ENCODE assay signal across 20 cellular contexts in the genomic region with DNA sequence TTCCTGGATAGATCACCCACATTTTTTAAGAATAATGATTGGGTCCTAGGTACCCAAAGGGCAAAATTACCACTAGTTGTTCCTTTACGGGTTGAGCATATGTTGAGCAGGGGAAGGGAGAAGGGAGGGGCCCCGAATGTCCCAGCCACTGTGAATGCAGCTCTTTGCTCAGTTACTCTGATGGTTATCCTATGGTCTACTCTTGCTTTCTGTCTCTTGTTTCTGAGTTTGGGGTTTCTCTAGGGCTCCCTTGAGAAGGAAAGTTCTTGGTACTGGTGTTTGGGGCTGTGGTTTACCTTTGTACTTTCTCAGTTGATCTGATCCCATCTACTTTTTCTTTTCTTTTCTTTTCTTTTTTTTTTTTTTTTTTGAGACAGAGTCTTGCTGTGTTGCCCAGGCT. TPM values are rescaled to one million over a fixed set of nuclear protein-coding genes. Genes with fewer than 3 reads are reported as not detected.
DNase-seq lines count a peak whose midpoint lies in the region; TF ChIP-seq lines count a peak whose summit lies in the region.
"Had no signal": no experiment of that assay in that cellular context is flagged by ENCODE, and none has a peak within 500 bp of the region (broad histone marks: within the 10 kb centered on the region; RNA-seq: fewer than 3 reads in every experiment).

No MANE protein-coding gene starts in this region.

- no peaks in the 10 kb centered on the region for H4K20me1 ChIP-seq in SU-DHL-6 (ENCODE audit: low read depth, low read length)

- DNase-seq in NCI-H82 (lab: John Stamatoyannopoulos, UW) (peak; percentile 41), NCI-H82 treated with DMSO at 0.1 percent for 48 hours (lab: John Stamatoyannopoulos, UW; ENCODE audit: unreplicated experiment) (no peak), progenitor cell of endocrine pancreas (ENCODE audit: low spot score, unreplicated experiment) (no peak), erythroblast (lab: John Stamatoyannopoulos, UW) (no peak), nephron progenitor cell (no peak), NCI-H187 (lab: John Stamatoyannopoulos, UW) (no peak)
- DNase-seq: DMS79 treated with DMSO at 0.1 percent for 48 hours, GOT3, Kasumi-1, MG63, NCI-H1105, NCI-H2081 treated with DMSO at 0.1 percent for 48 hours, NCI-H446 treated with DMSO at 0.1 percent for 48 hours, OCI-M1, RPMI8226, SHP77 treated with DMSO at 0.1 percent for 48 hours had no signal

- TF ChIP-seq POLR2A in erythroblast (IDR thresholded peaks at IDR 0.05; ENCODE audit: low read length): no peak

- no peaks in the 10 kb centered on the region for H3K9me2 ChIP-seq in SU-DHL-6 (replicated peaks; ENCODE audit: insufficient read depth, low read length)

- H3K79me2 ChIP-seq in SU-DHL-6 (ENCODE audit: insufficient read depth, low read length): peaks cover 3% of the 10 kb centered on the region; the same call in 1 of the 2 replicates

- H3K27me3 ChIP-seq in SU-DHL-6 (ENCODE audit: low read length): no peaks in the 10 kb centered on the region
- H3K27me3 ChIP-seq: MG63 had no signal

- peak overlapping the region; percentile 34 for H3K9ac ChIP-seq in SU-DHL-6 (ENCODE audit: low read length)

- peaks cover 38% of the 10 kb centered on the region for H3F3A ChIP-seq in SU-DHL-6 (ENCODE audit: insufficient read depth)

- H3K9me3 Mint-ChIP-seq in activated naive CD8-positive, alpha-beta T cell (ENCODE audit: low read depth): no peaks in the 10 kb centered on the region
- H3K9me3 Mint-ChIP-seq in progenitor cell of endocrine pancreas (ENCODE audit: low read depth): no peaks in the 10 kb centered on the region
- no peaks in the 10 kb centered on the region for H3K9me3 Mint-ChIP-seq in nephron progenitor cell
- H3K9me3 Mint-ChIP-seq: IgD-negative memory B cell had no signal

- TF ChIP-seq CTCF in SU-DHL-6 (IDR thresholded peaks at IDR 0.05; ENCODE audit: insufficient read depth, low read length, poor library complexity, severe bottlenecking): no peak
- TF ChIP-seq CTCF in progenitor cell of endocrine pancreas (IDR thresholded peaks at IDR 0.05; ENCODE audit: unreplicated experiment): no peak
- no peak for TF ChIP-seq CTCF in nephron progenitor cell (IDR thresholded peaks at IDR 0.05)

- H3K9me3 ChIP-seq in SU-DHL-6 (ENCODE audit: insufficient read depth, low read length): no peaks in the 10 kb centered on the region
- H3K9me3 ChIP-seq: MG63 had no signal

- no peaks in the 10 kb centered on the region for H3K36me3 ChIP-seq in SU-DHL-6 (ENCODE audit: low read length)
- H3K36me3 ChIP-seq: MG63 had no signal

- peak overlapping the region; percentile 93 for H3K27ac ChIP-seq in SU-DHL-6 (ENCODE audit: low read depth, low read length)
- H3K27ac ChIP-seq: 22Rv1 had no signal

- H3K36me3 Mint-ChIP-seq in activated naive CD8-positive, alpha-beta T cell: no peaks in the 10 kb centered on the region
- no peaks in the 10 kb centered on the region for H3K36me3 Mint-ChIP-seq in progenitor cell of endocrine pancreas (ENCODE audit: insufficient read depth)
- H3K36me3 Mint-ChIP-seq in nephron progenitor cell (ENCODE audit: low read depth): no peaks in the 10 kb centered on the region
- H3K36me3 Mint-ChIP-seq: IgD-negative memory B cell had no signal

- H3K4me3 Mint-ChIP-seq in activated naive CD8-positive, alpha-beta T cell: no peak overlapping the region
- H3K4me3 Mint-ChIP-seq in progenitor cell of endocrine pancreas (ENCODE audit: low read depth) (peak overlapping the region; percentile 25), nephron progenitor cell (no peak overlapping the region)
- H3K4me3 Mint-ChIP-seq: IgD-negative memory B cell had no signal

- peak overlapping the region; percentile 10 for H3K27ac Mint-ChIP-seq in activated naive CD8-positive, alpha-beta T cell
- H3K27ac Mint-ChIP-seq in progenitor cell of endocrine pancreas (peak overlapping the region; percentile 92), nephron progenitor cell (no peak overlapping the region)
- H3K27ac Mint-ChIP-seq: IgD-negative memory B cell had no signal

- H2AFZ ChIP-seq in SU-DHL-6 (ENCODE audit: low read depth, low read length, severe bottlenecking): peak overlapping the region; percentile 1

- peaks cover 35% of the 10 kb centered on the region for H3K4me1 Mint-ChIP-seq in activated naive CD8-positive, alpha-beta T cell (ENCODE audit: low read depth)
- H3K4me1 Mint-ChIP-seq in progenitor cell of endocrine pancreas (ENCODE audit: low read depth): peaks cover 64% of the 10 kb centered on the region
- H3K4me1 Mint-ChIP-seq in nephron progenitor cell: peaks cover 44% of the 10 kb centered on the region

- peak overlapping the region; percentile 37 for H3K4me3 ChIP-seq in SU-DHL-6 (ENCODE audit: insufficient read depth, low read length, poor library complexity, severe bottlenecking)
- H3K4me3 ChIP-seq: MG63 had no signal

- peak overlapping the region; percentile 64 for H3K4me2 ChIP-seq in SU-DHL-6 (ENCODE audit: low read depth, low read length, poor library complexity, severe bottlenecking)

- no peaks in the 10 kb centered on the region for H3K27me3 Mint-ChIP-seq in activated naive CD8-positive, alpha-beta T cell
- H3K27me3 Mint-ChIP-seq in progenitor cell of endocrine pancreas (no peaks in the 10 kb centered on the region), nephron progenitor cell (ENCODE audit: low read depth, poor library complexity) (peaks cover 11% of the 10 kb centered on the region)
- H3K27me3 Mint-ChIP-seq: IgD-negative memory B cell had no signal

RNA-seq across cellular contexts. Expression of a gene that starts 55.6 kb away (rescaled TPM):
- total RNA-seq in progenitor cell of endocrine pancreas: 39.0 and 39.2 TPM in 2 replicates

RNA-seq across cellular contexts. Expression of a gene that starts 55.9 kb away (rescaled TPM):
- 153 and 163 TPM in 2 replicates for total RNA-seq in progenitor cell of endocrine pancreas
